18 cellular contexts compared by ENCODE assay signal in genomic region chr4:152971053-152971452, GRCh38. TPM values are rescaled to one million over a fixed set of nuclear protein-coding genes. Genes with fewer than 3 reads are reported as not detected.
A peak's percentile ranks its signal among the peaks of the same experiment; 100 is the strongest.
DNase-seq lines count a peak whose midpoint lies in the region; ATAC-seq and TF ChIP-seq lines count a peak whose summit lies in the region.
"Had no signal": no experiment of that assay in that cellular context is flagged by ENCODE, and none has a peak within 500 bp of the region (broad histone marks: within the 10 kb centered on the region; RNA-seq: fewer than 3 reads in every experiment).

No MANE protein-coding gene starts in this region.

- CTCF ChIA-PET in PC-9 (lab: Charles Lee) = interaction anchor here (0.5 to 0.6 kb wide), 2 partner anchors 33 to 109 kb away, joined by 5 to 17 read pairs; no protein-coding TSS in a partner anchor

- H3K4me3 ChIP-seq in PC-9 (no peak overlapping the region), GM23338 (no peak overlapping the region), foreskin fibroblast (ENCODE audit: low read depth in 1 of 2, low read length in 2 of 2) (no peak overlapping the region), coronary artery (no peak overlapping the region)
- H3K4me3 ChIP-seq: SK-N-MC had no signal

- H4K20me1 ChIP-seq in PC-9 (ENCODE audit: insufficient read depth) = no peaks in the 10 kb centered on the region
- H4K20me1 ChIP-seq in GM23338 (replicated peaks; ENCODE audit: insufficient read depth) = no peaks in the 10 kb centered on the region

- peaks cover 38% of the 10 kb centered on the region; the same call in 1 of the 2 replicates for H3F3A ChIP-seq in PC-9 (ENCODE audit: insufficient read depth, low read depth)
- no peaks in the 10 kb centered on the region for H3F3A ChIP-seq in GM23338 (replicated peaks; ENCODE audit: low read depth)

- H3K9me3 ChIP-seq in PC-9 (ENCODE audit: insufficient read depth, low read depth) = no peaks in the 10 kb centered on the region

- intact Hi-C loops in PC-9 (cut with micrococcal nuclease; ENCODE audit: unreplicated experiment) = no loop called here

- no peaks in the 10 kb centered on the region for H3K27me3 Mint-ChIP-seq in chondrocyte (ENCODE audit: low read depth)
- no peaks in the 10 kb centered on the region for H3K27me3 Mint-ChIP-seq in type B pancreatic cell
- H3K27me3 Mint-ChIP-seq in GM23338 (ENCODE audit: insufficient read depth, low read depth, poor library complexity) = peaks cover 7% of the 10 kb centered on the region
- H3K27me3 Mint-ChIP-seq: IgD-negative memory B cell had no signal

- no peaks in the 10 kb centered on the region for H3K27me3 ChIP-seq in PC-9 (ENCODE audit: insufficient read depth, low read depth)
- H3K27me3 ChIP-seq in GM23338 (ENCODE audit: insufficient read depth) = no peaks in the 10 kb centered on the region

- H3K4me3 Mint-ChIP-seq in chondrocyte (ENCODE audit: unreplicated experiment) = no peak overlapping the region
- no peak overlapping the region for H3K4me3 Mint-ChIP-seq in type B pancreatic cell
- H3K4me3 Mint-ChIP-seq in GM23338 = no peak overlapping the region
- H3K4me3 Mint-ChIP-seq: CD14-positive monocyte, IgD-negative memory B cell had no signal

- H2AFZ ChIP-seq in PC-9 (no peak overlapping the region), GM23338 (no peak overlapping the region)

- H3K27ac Mint-ChIP-seq in chondrocyte (ENCODE audit: unreplicated experiment) = peak overlapping the region; percentile 90
- H3K27ac Mint-ChIP-seq in type B pancreatic cell = peak overlapping the region; percentile 90
- H3K27ac Mint-ChIP-seq in GM23338 = no peak overlapping the region
- H3K27ac Mint-ChIP-seq: IgD-negative memory B cell had no signal

- TF ChIP-seq CTCF in PC-9 (conservative IDR thresholded peaks at IDR 0.05) (no peak), chondrocyte (IDR thresholded peaks at IDR 0.05) (no peak), type B pancreatic cell (conservative IDR thresholded peaks at IDR 0.05) (no peak), GM23338 (conservative IDR thresholded peaks at IDR 0.05; ENCODE audit: low read depth in 2 of 2) (no peak), foreskin fibroblast (IDR thresholded peaks at IDR 0.05; ENCODE audit: low read depth, low read length) (no peak), coronary artery (IDR thresholded peaks at IDR 0.05) (no peak)

- H3K36me3 ChIP-seq in PC-9 (ENCODE audit: low read depth) (peaks cover 6% of the 10 kb centered on the region; the same call in 1 of the 2 replicates), GM23338 (ENCODE audit: insufficient read depth) (peaks cover 36% of the 10 kb centered on the region)

- H3K79me2 ChIP-seq in PC-9 (ENCODE audit: low read depth) = no peaks in the 10 kb centered on the region
- no peaks in the 10 kb centered on the region for H3K79me2 ChIP-seq in GM23338 (replicated peaks; ENCODE audit: insufficient read depth)

- no peaks in the 10 kb centered on the region for H3K9me3 Mint-ChIP-seq in chondrocyte (ENCODE audit: low read depth)
- H3K9me3 Mint-ChIP-seq in type B pancreatic cell = no peaks in the 10 kb centered on the region
- H3K9me3 Mint-ChIP-seq in GM23338 = no peaks in the 10 kb centered on the region
- H3K9me3 Mint-ChIP-seq: IgD-negative memory B cell had no signal

- H3K4me1 ChIP-seq in PC-9 (replicated peaks; ENCODE audit: insufficient read depth) = peaks cover 59% of the 10 kb centered on the region
- H3K4me1 ChIP-seq in GM23338 (ENCODE audit: insufficient read depth) = no peaks in the 10 kb centered on the region

- BruUV-seq in PC-9 (replicated peaks; lab: Mats Ljungman, UMichigan) = no TSS peak

- H3K4me1 Mint-ChIP-seq in chondrocyte (ENCODE audit: low read depth) (peaks cover 67% of the 10 kb centered on the region), type B pancreatic cell (ENCODE audit: unreplicated experiment) (peaks cover 30% of the 10 kb centered on the region), GM23338 (no peaks in the 10 kb centered on the region)
- H3K4me1 Mint-ChIP-seq: CD14-positive monocyte had no signal

- H3K27ac ChIP-seq in PC-9 = peak overlapping the region; percentile 88
- H3K27ac ChIP-seq in GM23338 (ENCODE audit: low read depth) = no peak overlapping the region
- H3K27ac ChIP-seq in coronary artery = no peak overlapping the region
- H3K27ac ChIP-seq: SK-N-MC had no signal

- H3K9me2 ChIP-seq in PC-9 (ENCODE audit: insufficient read depth) (no peaks in the 10 kb centered on the region), GM23338 (ENCODE audit: insufficient read depth) (no peaks in the 10 kb centered on the region)

- H3K4me2 ChIP-seq in PC-9 (peak overlapping the region; percentile 50), GM23338 (no peak overlapping the region)

- POLR2A ChIA-PET in PC-9 (lab: Charles Lee; ENCODE audit: unreplicated experiment) = interaction anchor here (0.6 to 0.9 kb wide), 2 partner anchors 10 to 12 kb away, joined by 6 to 9 read pairs; no protein-coding TSS in a partner anchor

- DNase-seq in PC-9 (no peak), chondrocyte (ENCODE audit: low spot score) (no peak), kidney tubule cell (ENCODE audit: low spot score) (peak; percentile 63), type B pancreatic cell (ENCODE audit: extremely low spot score, unreplicated experiment) (no peak), GM23338 (ENCODE audit: low spot score) (no peak), foreskin fibroblast (no peak), coronary artery (ENCODE audit: low spot score) (no peak)
- DNase-seq: ACHN, AML-193, COR-L47, Kasumi-1, NCI-H1105 treated with DMSO at 0.1 percent for 48 hours, NCI-H187, NCI-H748 treated with DMSO at 0.1 percent for 48 hours, OCI-M1 had no signal

- ATAC-seq in GM23338 = no peak

- H3K36me3 Mint-ChIP-seq in chondrocyte (ENCODE audit: low read depth) (peaks cover 4% of the 10 kb centered on the region), type B pancreatic cell (peaks cover 31% of the 10 kb centered on the region), GM23338 (ENCODE audit: low read depth) (peaks cover 81% of the 10 kb centered on the region)
- H3K36me3 Mint-ChIP-seq: CD14-positive monocyte, IgD-negative memory B cell had no signal

TF ChIP-seq in GM23338, 12 proteins besides CTCF, POLR2A, EP300 and RAD21 (continues in another document):
- TF ChIP-seq POLR2AphosphoS5 (IDR thresholded peaks at IDR 0.05; ENCODE audit: low read depth) (no peak), ZNF462 (CRISPR knock-in tag; IDR thresholded peaks at IDR 0.05) (no peak), STAT1 (IDR thresholded peaks at IDR 0.05; ENCODE audit: unreplicated experiment) (no peak)

RNA-seq across cellular contexts. Expression of gene FHDC1, which starts 34.9 kb away (rescaled TPM):
- total RNA-seq in PC-9 (2021) (16.8 and 17.4 TPM in 2 replicates), chondrocyte (4.2 to 8.9 TPM (median 4.4 TPM) in 3 replicates), type B pancreatic cell (ENCODE audit: low replicate concordance) (23.1 and 78.0 TPM in 2 replicates)
- 21.6 and 22.8 TPM in 2 replicates for total RNA-seq in GM23338 (2014; rRNA removed; shearing (Covaris generic))
- polyA plus RNA-seq in GM23338 (2016; fragmentation: Nextera tagmentation; extraction: Ambion mirVana) = 9.1 and 9.5 TPM in 2 replicates
- polyA plus RNA-seq: CD14-positive monocyte had no signal
